In genomic region chr2:96547203-96547641, GRCh38 we compare ENCODE assay signal across 17 cellular contexts. TPM values are rescaled to one million over a fixed set of nuclear protein-coding genes. Genes with fewer than 3 reads are reported as not detected.
DNase-seq lines count a peak whose midpoint lies in the region; ATAC-seq and TF ChIP-seq lines count a peak whose summit lies in the region.
"Had no signal": no experiment of that assay in that cellular context is flagged by ENCODE, and none has a peak within 500 bp of the region (broad histone marks: within the 10 kb centered on the region; RNA-seq: fewer than 3 reads in every experiment).

No MANE protein-coding gene starts in this region.

- peak overlapping the region; percentile 33; the same call in 1 of the 2 replicates for H3K4me3 ChIP-seq in iPS-20b (ENCODE audit: low read length)
- no peak overlapping the region for H3K4me3 ChIP-seq in suprapubic skin
- H3K4me3 ChIP-seq: esophagus squamous epithelium, lower lobe of right lung had no signal

- H3K4me1 Mint-ChIP-seq in activated T-cell treated with anti-CD3 and anti-CD28 coated beads, Interleukin-2, amount 50 U/mL, for 4 hours (ENCODE audit: low read depth) = peaks cover 51% of the 10 kb centered on the region

- no peak for TF ChIP-seq EP300 in suprapubic skin (IDR thresholded peaks at IDR 0.05)

- H3K4me1 ChIP-seq in iPS-20b (ENCODE audit: insufficient read depth, low read length) (peaks cover 6% of the 10 kb centered on the region; the same call in 1 of the 2 replicates), suprapubic skin (peaks cover 13% of the 10 kb centered on the region)

- no peaks in the 10 kb centered on the region for H3K9me3 Mint-ChIP-seq in activated T-cell treated with anti-CD3 and anti-CD28 coated beads, Interleukin-2, amount 50 U/mL, for 4 hours

- ATAC-seq in activated T-cell treated with anti-CD3 and anti-CD28 coated beads, Interleukin-2, amount 50 U/mL, for 4 hours = no peak
- no peak for ATAC-seq in esophagus mucosa
- ATAC-seq: lower lobe of right lung had no signal

- no peak for TF ChIP-seq CTCF in suprapubic skin (IDR thresholded peaks at IDR 0.05)

- no peak overlapping the region for H3K27ac ChIP-seq in iPS-20b (ENCODE audit: low read length)
- H3K27ac ChIP-seq in suprapubic skin = no peak overlapping the region
- H3K27ac ChIP-seq: lower lobe of right lung, neutrophil had no signal

- H3K27me3 Mint-ChIP-seq in activated T-cell treated with anti-CD3 and anti-CD28 coated beads, Interleukin-2, amount 50 U/mL, for 4 hours (ENCODE audit: low read depth) = no peaks in the 10 kb centered on the region

- peaks cover 41% of the 10 kb centered on the region for H3K36me3 Mint-ChIP-seq in activated T-cell treated with anti-CD3 and anti-CD28 coated beads, Interleukin-2, amount 50 U/mL, for 4 hours (ENCODE audit: insufficient read depth)

- H3K9me3 ChIP-seq in iPS-20b (ENCODE audit: insufficient read depth, low read depth, low read length) = no peaks in the 10 kb centered on the region; the same call in 1 of the 2 replicates
- H3K9me3 ChIP-seq in suprapubic skin = no peaks in the 10 kb centered on the region
- H3K9me3 ChIP-seq: esophagus squamous epithelium, lower lobe of right lung, neutrophil had no signal

- WGBS in suprapubic skin = 71% methylated on average over 7 of the region's 7 CpGs

- H3K9ac ChIP-seq in iPS-20b (ENCODE audit: low read depth, low read length) = peak overlapping the region; percentile 31; the same call in 1 of the 2 replicates

- H3K36me3 ChIP-seq in iPS-20b (ENCODE audit: insufficient read depth, low read depth, low read length) (no peaks in the 10 kb centered on the region), suprapubic skin (peaks cover 55% of the 10 kb centered on the region)

- peak overlapping the region; percentile 21 for H3K4me3 Mint-ChIP-seq in activated T-cell treated with anti-CD3 and anti-CD28 coated beads, Interleukin-2, amount 50 U/mL, for 4 hours

- H3K27me3 ChIP-seq in iPS-20b (ENCODE audit: insufficient read depth, low read length) (no peaks in the 10 kb centered on the region), suprapubic skin (no peaks in the 10 kb centered on the region)
- H3K27me3 ChIP-seq: neutrophil had no signal

- TF ChIP-seq POLR2A in suprapubic skin (IDR thresholded peaks at IDR 0.05) = no peak

- DNase-seq in activated effector memory CD4-positive, alpha-beta T cell treated with anti-CD3 and anti-CD28 coated beads, Interleukin-2, amount 50 U/mL, for 16 hours = peak; percentile 56
- no peak for DNase-seq in activated effector memory CD4-positive, alpha-beta T cell treated with Interleukin-2 at 50 U/mL for 16 hours
- DNase-seq in activated T-cell treated with anti-CD3 and anti-CD28 coated beads, Interleukin-2, amount 50 U/mL, for 4 hours = no peak
- DNase-seq in suprapubic skin (ENCODE audit: low spot score in 2 of 2) (peak; percentile 41 to 76), Ammon's horn (ENCODE audit: low spot score) (no peak)
- DNase-seq in stimulated activated CD4-positive, alpha-beta T cell treated with anti-CD3 and anti-CD28 coated beads, Interleukin-15, amount 100 ng/mL, for 24 hours = no peak
- DNase-seq: activated CD4-positive, alpha-beta T cell treated with anti-CD3 and anti-CD28 coated beads for 48 hours; DMS 273 treated with DMSO at 0.1 percent for 48 hours; esophagus squamous epithelium; HCEC 1CT; lower lobe of right lung; NCI-H1694 treated with DMSO at 0.1 percent for 48 hours; NCI-H524 treated with DMSO at 0.1 percent for 48 hours had no signal

RNA-seq across cellular contexts. Expression of gene ARID5A, which starts 10.7 kb away (rescaled TPM):
- total RNA-seq in activated T-cell treated with anti-CD3 and anti-CD28 coated beads, Interleukin-2, amount 50 U/mL, for 4 hours = 100 to 1,000 TPM; 131 to 169 (median 132) TPM
- total RNA-seq in suprapubic skin (10 to 100 TPM; 11.4 to 22.4 (median 15.0) TPM), esophagus mucosa (3.0 TPM)

RNA-seq across cellular contexts. Expression of gene NEURL3, which starts 42.1 kb away (rescaled TPM):
- total RNA-seq in activated T-cell treated with anti-CD3 and anti-CD28 coated beads, Interleukin-2, amount 50 U/mL, for 4 hours = under 1 TPM in 2 of 3 donors, not detected in 1; 0.26 to 0.38 TPM
- total RNA-seq in suprapubic skin (1 to 10 TPM in 3 of 4 donors, under 1 TPM in 1; 0.52 to 2.6 (median 1.5) TPM), esophagus mucosa (not detected)
- total RNA-seq: esophagus squamous epithelium, LHCN-M2 had no signal

Comparison
In these comparisons a context has a peak if more than half of its experiments do, and no peak if none do; other contexts are left out.
1. DNase-seq: peak in activated effector memory CD4-positive, alpha-beta T cell treated with anti-CD3 and anti-CD28 coated beads, Interleukin-2, amount 50 U/mL, for 16 hours (single experiment) and suprapubic skin (2 of 2); none in activated effector memory CD4-positive, alpha-beta T cell treated with Interleukin-2 at 50 U/mL for 16 hours (single experiment), activated T-cell treated with anti-CD3 and anti-CD28 coated beads, Interleukin-2, amount 50 U/mL, for 4 hours (single experiment), stimulated activated CD4-positive, alpha-beta T cell treated with anti-CD3 and anti-CD28 coated beads, Interleukin-15, amount 100 ng/mL, for 24 hours (single experiment) and Ammon's horn (single experiment).
2. RNA of gene ARID5A, which starts 10.7 kb away (total RNA-seq): 131 to 169 TPM in activated T-cell treated with anti-CD3 and anti-CD28 coated beads, Interleukin-2, amount 50 U/mL, for 4 hours; 11.4 to 22.4 TPM in suprapubic skin and 3.0 TPM in esophagus mucosa (single experiment); every median in the first group is over 4 times any median in the second.